In genomic region chr10:819326-819725, GRCh38 we compare ENCODE assay signal across 19 cellular contexts.
DNase-seq lines count a peak whose midpoint lies in the region; ATAC-seq and TF ChIP-seq lines count a peak whose summit lies in the region.
"Had no signal": no experiment of that assay in that cellular context is flagged by ENCODE, and none has a peak within 500 bp of the region (broad histone marks: within the 10 kb centered on the region; RNA-seq: fewer than 3 reads in every experiment).

No MANE protein-coding gene starts in this region.

- no peak overlapping the region for H3K4me3 Mint-ChIP-seq in activated naive CD8-positive, alpha-beta T cell treated with anti-CD3 and anti-CD28 coated beads, Interleukin-2, amount 50 U/mL, for 24 hours
- H3K4me3 Mint-ChIP-seq in activated naive CD8-positive, alpha-beta T cell treated with anti-CD3 and anti-CD28 coated beads for 36 hours = no peak overlapping the region
- peak overlapping the region; percentile 15 to 41 for H3K4me3 Mint-ChIP-seq in stimulated activated naive B cell treated with anti-CD40 and anti-IgM and Interleukin-4, amounts not matched to agents 10 μg/mL and 1 μg/mL and 100 μg/mL, for 72 hours
- no peak overlapping the region for H3K4me3 Mint-ChIP-seq in activated CD8-positive, alpha-beta T cell treated with anti-CD3 and anti-CD28 coated beads for 36 hours

- H3K4me1 Mint-ChIP-seq in activated naive CD8-positive, alpha-beta T cell treated with anti-CD3 and anti-CD28 coated beads, Interleukin-2, amount 50 U/mL, for 24 hours = peaks cover 19% of the 10 kb centered on the region
- H3K4me1 Mint-ChIP-seq in activated naive CD8-positive, alpha-beta T cell treated with anti-CD3 and anti-CD28 coated beads for 36 hours = peaks cover 25% of the 10 kb centered on the region
- H3K4me1 Mint-ChIP-seq in stimulated activated naive B cell treated with anti-CD40 and anti-IgM and Interleukin-4, amounts not matched to agents 10 μg/mL and 1 μg/mL and 100 μg/mL, for 72 hours = peaks cover 43 to 62% of the 10 kb centered on the region in 2 donors
- H3K4me1 Mint-ChIP-seq in activated CD8-positive, alpha-beta T cell treated with anti-CD3 and anti-CD28 coated beads for 36 hours (ENCODE audit: low read depth) = peaks cover 14% of the 10 kb centered on the region

- WGBS in sigmoid colon, 2 donors = 84 to 90% methylated on average over 9 of the region's 9 CpGs
- WGBS in ovary, 3 donors = 74 to 79% (median 76%) methylated on average over 9 of the region's 9 CpGs

- peak overlapping the region; percentile 16 for H3K27ac Mint-ChIP-seq in activated naive CD8-positive, alpha-beta T cell treated with anti-CD3 and anti-CD28 coated beads, Interleukin-2, amount 50 U/mL, for 24 hours
- no peak overlapping the region for H3K27ac Mint-ChIP-seq in activated naive CD8-positive, alpha-beta T cell treated with anti-CD3 and anti-CD28 coated beads for 36 hours
- peak overlapping the region; percentile 75 for H3K27ac Mint-ChIP-seq in stimulated activated naive B cell treated with anti-CD40 and anti-IgM and Interleukin-4, amounts not matched to agents 10 μg/mL and 1 μg/mL and 100 μg/mL, for 72 hours
- no peak overlapping the region for H3K27ac Mint-ChIP-seq in activated CD8-positive, alpha-beta T cell treated with anti-CD3 and anti-CD28 coated beads for 36 hours

- H3K27me3 Mint-ChIP-seq in activated naive CD8-positive, alpha-beta T cell treated with anti-CD3 and anti-CD28 coated beads, Interleukin-2, amount 50 U/mL, for 24 hours = no peaks in the 10 kb centered on the region
- no peaks in the 10 kb centered on the region for H3K27me3 Mint-ChIP-seq in activated naive CD8-positive, alpha-beta T cell treated with anti-CD3 and anti-CD28 coated beads for 36 hours
- H3K27me3 Mint-ChIP-seq in stimulated activated naive B cell treated with anti-CD40 and anti-IgM and Interleukin-4, amounts not matched to agents 10 μg/mL and 1 μg/mL and 100 μg/mL, for 72 hours = no peaks in the 10 kb centered on the region
- H3K27me3 Mint-ChIP-seq in activated CD8-positive, alpha-beta T cell treated with anti-CD3 and anti-CD28 coated beads for 36 hours = no peaks in the 10 kb centered on the region

- no peak overlapping the region for H3K27ac ChIP-seq in sigmoid colon
- H3K27ac ChIP-seq in ovary = no peak overlapping the region
- H3K27ac ChIP-seq: ascending aorta, tibial artery had no signal

- TF ChIP-seq POLR2A in sigmoid colon (IDR thresholded peaks at IDR 0.05) = no peak
- no peak for TF ChIP-seq POLR2A in ovary (IDR thresholded peaks at IDR 0.05)

- CTCF ChIA-PET in activated CD8-positive, alpha-beta T cell treated with anti-CD3 and anti-CD28 coated beads for 36 hours (lab: Charles Lee) = no interaction called here

- intact Hi-C loops in sigmoid colon (cut with DNase I) (no loop called here), ovary (cut with DNase I) (no loop called here)
- intact Hi-C loops in activated CD8-positive, alpha-beta T cell treated with anti-CD3 and anti-CD28 coated beads for 36 hours (cut with micrococcal nuclease) = no loop called here

- peaks cover 25 to 99% (median 63%) of the 10 kb centered on the region in 4 donors for H3K36me3 ChIP-seq in sigmoid colon
- no peaks in the 10 kb centered on the region for H3K36me3 ChIP-seq in ovary

- H3K4me3 ChIP-seq in sigmoid colon = no peak overlapping the region
- no peak overlapping the region for H3K4me3 ChIP-seq in ovary
- H3K4me3 ChIP-seq: ascending aorta, heart right ventricle, left lung, tibial artery had no signal

- H3K4me1 ChIP-seq in sigmoid colon (no peaks in the 10 kb centered on the region), ovary (ENCODE audit: insufficient read depth) (no peaks in the 10 kb centered on the region)
- H3K4me1 ChIP-seq: ascending aorta, tibial artery had no signal

- DNase-seq in activated naive CD8-positive, alpha-beta T cell treated with anti-CD3 and anti-CD28 coated beads, Interleukin-2, amount 50 U/mL, for 24 hours = no peak
- DNase-seq in activated naive CD8-positive, alpha-beta T cell treated with anti-CD3 and anti-CD28 coated beads for 36 hours = no peak
- peak; percentile 91 for DNase-seq in astrocyte of the hippocampus (ENCODE audit: low read depth, low spot score)
- peak; percentile 78 for DNase-seq in iris pigment epithelial cell (ENCODE audit: low read depth)
- no peak for DNase-seq in stimulated activated naive B cell treated with anti-CD40 and anti-IgM and Interleukin-4, amounts not matched to agents 10 μg/mL and 1 μg/mL and 100 μg/mL, for 72 hours
- no peak for DNase-seq in sigmoid colon
- DNase-seq in ovary = no peak
- no peak for DNase-seq in activated CD8-positive, alpha-beta T cell treated with anti-CD3 and anti-CD28 coated beads for 36 hours
- DNase-seq: activated CD4-positive, alpha-beta T cell treated with anti-CD3 and anti-CD28 coated beads for 1 hour; activated T-cell treated with anti-CD3 and anti-CD28 coated beads, Interleukin-2, amount 50 U/mL, for 48 hours; DMS153; heart right ventricle; left lung; NCI-H1105; NCI-H510A treated with DMSO at 0.1 percent for 48 hours; tibial artery had no signal

- no peak for ATAC-seq in activated naive CD8-positive, alpha-beta T cell treated with anti-CD3 and anti-CD28 coated beads, Interleukin-2, amount 50 U/mL, for 24 hours
- ATAC-seq in stimulated activated naive B cell treated with anti-CD40 and anti-IgM and Interleukin-4, amounts not matched to agents 10 μg/mL and 1 μg/mL and 100 μg/mL, for 72 hours (replicated peaks) = no peak
- ATAC-seq in activated CD8-positive, alpha-beta T cell treated with anti-CD3 and anti-CD28 coated beads for 36 hours = no peak
- ATAC-seq: HepG2, left lung, Panc1 had no signal

- H3K36me3 Mint-ChIP-seq in activated naive CD8-positive, alpha-beta T cell treated with anti-CD3 and anti-CD28 coated beads, Interleukin-2, amount 50 U/mL, for 24 hours (ENCODE audit: low read depth) = peaks cover 60% of the 10 kb centered on the region
- H3K36me3 Mint-ChIP-seq in activated naive CD8-positive, alpha-beta T cell treated with anti-CD3 and anti-CD28 coated beads for 36 hours = peaks cover 20% of the 10 kb centered on the region
- H3K36me3 Mint-ChIP-seq in stimulated activated naive B cell treated with anti-CD40 and anti-IgM and Interleukin-4, amounts not matched to agents 10 μg/mL and 1 μg/mL and 100 μg/mL, for 72 hours = peaks cover 60 to 89% of the 10 kb centered on the region in 2 donors
- peaks cover 58% of the 10 kb centered on the region for H3K36me3 Mint-ChIP-seq in activated CD8-positive, alpha-beta T cell treated with anti-CD3 and anti-CD28 coated beads for 36 hours (ENCODE audit: low read depth)

- no peak for TF ChIP-seq CTCF in sigmoid colon (IDR thresholded peaks at IDR 0.05)
- TF ChIP-seq CTCF in ovary (IDR thresholded peaks at IDR 0.05) = no peak
- no peak for TF ChIP-seq CTCF in activated CD8-positive, alpha-beta T cell treated with anti-CD3 and anti-CD28 coated beads for 36 hours (IDR thresholded peaks at IDR 0.05)

- H3K27me3 ChIP-seq in sigmoid colon (no peaks in the 10 kb centered on the region), ovary (no peaks in the 10 kb centered on the region)
- H3K27me3 ChIP-seq: ascending aorta, heart right ventricle, left lung, tibial artery had no signal

- H3K9me3 Mint-ChIP-seq in activated naive CD8-positive, alpha-beta T cell treated with anti-CD3 and anti-CD28 coated beads, Interleukin-2, amount 50 U/mL, for 24 hours = no peaks in the 10 kb centered on the region
- no peaks in the 10 kb centered on the region for H3K9me3 Mint-ChIP-seq in activated naive CD8-positive, alpha-beta T cell treated with anti-CD3 and anti-CD28 coated beads for 36 hours
- H3K9me3 Mint-ChIP-seq in stimulated activated naive B cell treated with anti-CD40 and anti-IgM and Interleukin-4, amounts not matched to agents 10 μg/mL and 1 μg/mL and 100 μg/mL, for 72 hours = no peaks in the 10 kb centered on the region
- H3K9me3 Mint-ChIP-seq in activated CD8-positive, alpha-beta T cell treated with anti-CD3 and anti-CD28 coated beads for 36 hours = no peaks in the 10 kb centered on the region

- POLR2A ChIA-PET in activated CD8-positive, alpha-beta T cell treated with anti-CD3 and anti-CD28 coated beads for 36 hours (lab: Charles Lee) = no interaction called here

- H3K9me3 ChIP-seq in sigmoid colon (no peaks in the 10 kb centered on the region), ovary (no peaks in the 10 kb centered on the region)
- H3K9me3 ChIP-seq: ascending aorta, heart right ventricle, left lung, tibial artery had no signal

- no peak for TF ChIP-seq EP300 in sigmoid colon (IDR thresholded peaks at IDR 0.05)
- TF ChIP-seq EP300 in ovary (IDR thresholded peaks at IDR 0.05) = no peak

Comparison
In these comparisons a context has a peak if more than half of its experiments do, and no peak if none do; other contexts are left out.
1. H3K27ac Mint-ChIP-seq: peak in activated naive CD8-positive, alpha-beta T cell treated with anti-CD3 and anti-CD28 coated beads, Interleukin-2, amount 50 U/mL, for 24 hours (single experiment) and stimulated activated naive B cell treated with anti-CD40 and anti-IgM and Interleukin-4, amounts not matched to agents 10 μg/mL and 1 μg/mL and 100 μg/mL, for 72 hours (single experiment); none in activated naive CD8-positive, alpha-beta T cell treated with anti-CD3 and anti-CD28 coated beads for 36 hours (single experiment) and activated CD8-positive, alpha-beta T cell treated with anti-CD3 and anti-CD28 coated beads for 36 hours (single experiment).
2. DNase-seq: peak in astrocyte of the hippocampus (single experiment) and iris pigment epithelial cell (single experiment); none in activated naive CD8-positive, alpha-beta T cell treated with anti-CD3 and anti-CD28 coated beads, Interleukin-2, amount 50 U/mL, for 24 hours (single experiment), activated naive CD8-positive, alpha-beta T cell treated with anti-CD3 and anti-CD28 coated beads for 36 hours (single experiment), stimulated activated naive B cell treated with anti-CD40 and anti-IgM and Interleukin-4, amounts not matched to agents 10 μg/mL and 1 μg/mL and 100 μg/mL, for 72 hours (single experiment), sigmoid colon (single experiment), ovary (0 of 5) and activated CD8-positive, alpha-beta T cell treated with anti-CD3 and anti-CD28 coated beads for 36 hours (single experiment).
3. H3K4me3 Mint-ChIP-seq: peak in stimulated activated naive B cell treated with anti-CD40 and anti-IgM and Interleukin-4, amounts not matched to agents 10 μg/mL and 1 μg/mL and 100 μg/mL, for 72 hours (2 of 2); none in activated naive CD8-positive, alpha-beta T cell treated with anti-CD3 and anti-CD28 coated beads, Interleukin-2, amount 50 U/mL, for 24 hours (single experiment), activated naive CD8-positive, alpha-beta T cell treated with anti-CD3 and anti-CD28 coated beads for 36 hours (single experiment) and activated CD8-positive, alpha-beta T cell treated with anti-CD3 and anti-CD28 coated beads for 36 hours (single experiment).